9 cellular contexts compared by ENCODE assay signal in the genomic region with DNA sequence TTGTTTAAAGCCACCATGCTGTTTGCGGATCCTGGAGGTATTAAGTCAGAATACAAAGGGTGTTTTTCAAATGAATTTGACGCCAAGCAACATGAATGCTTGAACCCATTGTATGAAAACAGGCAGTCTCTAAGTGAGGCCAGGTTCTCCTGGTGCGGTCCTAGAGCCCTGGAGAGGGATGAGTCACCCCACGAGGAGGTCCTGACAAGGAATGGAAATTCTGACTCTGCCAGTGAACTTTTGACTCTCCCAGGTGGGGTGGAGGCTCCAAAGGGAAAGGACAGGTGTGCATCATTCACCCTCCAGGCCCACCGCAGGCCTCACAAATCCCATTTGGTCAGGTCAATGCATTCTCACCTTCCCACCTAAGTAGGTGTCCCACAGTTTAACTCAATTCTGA. TPM values are rescaled to one million over a fixed set of nuclear protein-coding genes. Genes with fewer than 3 reads are reported as not detected.
DNase-seq lines count a peak whose midpoint lies in the region; ATAC-seq and TF ChIP-seq lines count a peak whose summit lies in the region.
"Had no signal": no experiment of that assay in that cellular context is flagged by ENCODE, and none has a peak within 500 bp of the region (broad histone marks: within the 10 kb centered on the region; RNA-seq: fewer than 3 reads in every experiment).

No MANE protein-coding gene starts in this region.

- H3K4me1 ChIP-seq in HEK293 (ENCODE audit: control insufficient read depth, insufficient read depth, low read length) (peaks cover 6% of the 10 kb centered on the region; the same call in 1 of the 2 replicates), gastrocnemius medialis (peaks cover 0 to 3% of the 10 kb centered on the region in 2 donors)

- H3K9me3 Mint-ChIP-seq in activated CD4-positive, alpha-beta T cell treated with anti-CD3 and anti-CD28 coated beads, Interleukin-2, amount 10 ng/mL, durations not matched to agents 7 days and 5 days, result no peaks in the 10 kb centered on the region

- H3K27ac ChIP-seq in HEK293 (ENCODE audit: extremely low read depth, low read depth, low read length), result peak overlapping the region; percentile 88; the same call in 1 of the 2 replicates
- H3K27ac ChIP-seq in gastrocnemius medialis, result no peak overlapping the region

- in situ Hi-C loops in gastrocnemius medialis (cut with MboI; ENCODE audit: low sequenced_read_pairs in 4 of 4), result loop anchor here in 1 of 4 donors (25.0 kb wide), 1 partner anchor 107 kb away; no protein-coding TSS in a partner anchor

- H3K4me3 ChIP-seq in HEK293 (ENCODE audit: low read depth, low read length) (peak overlapping the region; percentile 31; the same call in 1 of the 2 replicates), fibroblast of mammary gland (ENCODE audit: control insufficient read depth, low read depth, low read length) (no peak overlapping the region), gastrocnemius medialis (no peak overlapping the region), foreskin fibroblast (ENCODE audit: low read depth in 1 of 2, low read length in 2 of 2) (no peak overlapping the region)

- no peaks in the 10 kb centered on the region for H3K36me3 Mint-ChIP-seq in activated CD4-positive, alpha-beta T cell treated with anti-CD3 and anti-CD28 coated beads, Interleukin-2, amount 10 ng/mL, durations not matched to agents 7 days and 5 days (ENCODE audit: low read depth)

- no peaks in the 10 kb centered on the region for H3K27me3 ChIP-seq in gastrocnemius medialis

- TF ChIP-seq POLR2A in gastrocnemius medialis (IDR thresholded peaks at IDR 0.05), result no peak

- peak overlapping the region; percentile 7 for H3K4me3 Mint-ChIP-seq in activated CD4-positive, alpha-beta T cell treated with anti-CD3 and anti-CD28 coated beads, Interleukin-2, amount 10 ng/mL, durations not matched to agents 7 days and 5 days

- CTCF ChIA-PET in HEK293 (lab: Yijun Ruan, JAX), result interaction anchor here (1.0 to 1.7 kb wide), 2 partner anchors 46 to 59 kb away, joined by 3 to 4 read pairs; no protein-coding TSS in a partner anchor
- CTCF ChIA-PET in activated CD4-positive, alpha-beta T cell treated with anti-CD3 and anti-CD28 coated beads, Interleukin-2, amount 10 ng/mL, durations not matched to agents 7 days and 5 days (lab: Charles Lee), result interaction anchor here (1.3 kb wide), 1 partner anchor 10 kb away, joined by 4 read pairs; no protein-coding TSS in a partner anchor

- no peaks in the 10 kb centered on the region for H3K9me3 ChIP-seq in HEK293 (ENCODE audit: control insufficient read depth, insufficient read depth, low read depth, low read length)
- H3K9me3 ChIP-seq in gastrocnemius medialis, result no peaks in the 10 kb centered on the region

- no peaks in the 10 kb centered on the region for H3K36me3 ChIP-seq in HEK293 (ENCODE audit: control insufficient read depth in 2 of 2, insufficient read depth in 1 of 2, low read length in 2 of 2)
- no peaks in the 10 kb centered on the region for H3K36me3 ChIP-seq in gastrocnemius medialis

- peaks cover 7% of the 10 kb centered on the region for H3K27me3 Mint-ChIP-seq in activated CD4-positive, alpha-beta T cell treated with anti-CD3 and anti-CD28 coated beads, Interleukin-2, amount 10 ng/mL, durations not matched to agents 7 days and 5 days

- ATAC-seq in gastrocnemius medialis, result no peak
- no peak for ATAC-seq in HG03045 (IDR thresholded peaks at IDR 0.05; ENCODE audit: unreplicated experiment)

- intact Hi-C loops in gastrocnemius medialis (cut with DNase I; ENCODE audit: low total_unique reads), result loop anchor here (5.0 kb wide), 1 partner anchor 112 kb away; no protein-coding TSS in a partner anchor

- DNase-seq in activated CD4-positive, alpha-beta T cell treated with anti-CD3 and anti-CD28 coated beads, Interleukin-2, amount 10 ng/mL, durations not matched to agents 7 days and 5 days, result no peak
- DNase-seq in fibroblast of mammary gland (ENCODE audit: low read depth) (peak; percentile 25), gastrocnemius medialis (no peak), foreskin fibroblast (no peak), AML-193 (lab: John Stamatoyannopoulos, UW) (no peak)
- DNase-seq in stimulated activated CD4-positive, alpha-beta T cell treated with anti-CD3 and anti-CD28 coated beads, Interleukin-2, amount 100 ng/mL, for 24 hours, result peak; percentile 35 to 44
- DNase-seq: NCI-H345 had no signal

- TF ChIP-seq CTCF in HEK293 (tag by site-specific recombination; IDR thresholded peaks at IDR 0.05), result no peak
- TF ChIP-seq CTCF in fibroblast of mammary gland (conservative IDR thresholded peaks at IDR 0.05; ENCODE audit: control insufficient read depth, insufficient read depth, low read depth, low read length), result no peak
- TF ChIP-seq CTCF in gastrocnemius medialis (IDR thresholded peaks at IDR 0.05 in 4 of 5, conservative IDR thresholded peaks at IDR 0.05 in 1 of 5), result no peak
- TF ChIP-seq CTCF in foreskin fibroblast (IDR thresholded peaks at IDR 0.05; ENCODE audit: low read depth, low read length), result no peak

- peak overlapping the region; percentile 80 for H3K27ac Mint-ChIP-seq in activated CD4-positive, alpha-beta T cell treated with anti-CD3 and anti-CD28 coated beads, Interleukin-2, amount 10 ng/mL, durations not matched to agents 7 days and 5 days

- POLR2A ChIA-PET in HEK293 (lab: Yijun Ruan, JAX), result interaction anchor here (0.9 kb wide), 1 partner anchor 9 kb away, joined by 3 read pairs; no protein-coding TSS in a partner anchor
- POLR2A ChIA-PET in activated CD4-positive, alpha-beta T cell treated with anti-CD3 and anti-CD28 coated beads, Interleukin-2, amount 10 ng/mL, durations not matched to agents 7 days and 5 days (lab: Charles Lee), result interaction anchor here (0.6 kb wide), 1 partner anchor 1343 kb away, joined by 4 read pairs; no protein-coding TSS in a partner anchor

- peaks cover 28% of the 10 kb centered on the region for H3K4me1 Mint-ChIP-seq in activated CD4-positive, alpha-beta T cell treated with anti-CD3 and anti-CD28 coated beads, Interleukin-2, amount 10 ng/mL, durations not matched to agents 7 days and 5 days

TF ChIP-seq in HEK293, 187 proteins besides CTCF, POLR2A, EP300 and RAD21 (continues in another document):
- TF ChIP-seq FEZF1 (tag by site-specific recombination; IDR thresholded peaks at IDR 0.05) (no peak), TCF7L2 (IDR thresholded peaks at IDR 0.05; ENCODE audit: borderline replicate concordance, low read depth, low read length) (no peak), ZNF37A (tag by site-specific recombination; IDR thresholded peaks at IDR 0.05) (no peak), SALL2 (tag by site-specific recombination; IDR thresholded peaks at IDR 0.05; ENCODE audit: borderline replicate concordance) (no peak), ZNF518A (tag by site-specific recombination; conservative IDR thresholded peaks at IDR 0.05; ENCODE audit: low read depth) (no peak), ZNF174 (tag by site-specific recombination; IDR thresholded peaks at IDR 0.05) (no peak), ZNF501 (tag by site-specific recombination; IDR thresholded peaks at IDR 0.05) (no peak), AEBP2 (tag by site-specific recombination; IDR thresholded peaks at IDR 0.05; ENCODE audit: borderline replicate concordance) (no peak), ZNF792 (tag by site-specific recombination; IDR thresholded peaks at IDR 0.05) (no peak), ZNF114 (tag by site-specific recombination; IDR thresholded peaks at IDR 0.05) (no peak), OVOL3 (tag by site-specific recombination; IDR thresholded peaks at IDR 0.05) (no peak)

RNA-seq across cellular contexts. Expression of gene TRIM2, which starts 1.5 kb away (rescaled TPM):
- total RNA-seq in activated CD4-positive, alpha-beta T cell treated with anti-CD3 and anti-CD28 coated beads, Interleukin-2, amount 10 ng/mL, durations not matched to agents 7 days and 5 days, result under 1 TPM; 0.20 to 0.44 TPM
- 1 to 10 TPM; 2.6 to 7.2 (median 3.8) TPM for total RNA-seq in gastrocnemius medialis

Comparison
In these comparisons a context has a peak if more than half of its experiments do, and no peak if none do; other contexts are left out.
1. DNase-seq: peak in fibroblast of mammary gland (single experiment) and stimulated activated CD4-positive, alpha-beta T cell treated with anti-CD3 and anti-CD28 coated beads, Interleukin-2, amount 100 ng/mL, for 24 hours (2 of 2); none in activated CD4-positive, alpha-beta T cell treated with anti-CD3 and anti-CD28 coated beads, Interleukin-2, amount 10 ng/mL, durations not matched to agents 7 days and 5 days (single experiment), gastrocnemius medialis (0 of 2), foreskin fibroblast (0 of 2) and AML-193 (0 of 2).